ENCODE assay signal across 10 cellular contexts in genomic region chr12:57476993-57477709, GRCh38. TPM values are rescaled to one million over a fixed set of nuclear protein-coding genes. Genes with fewer than 3 reads are reported as not detected.
A peak's percentile ranks its signal among the peaks of the same experiment; 100 is the strongest.
DNase-seq lines count a peak whose midpoint lies in the region; ATAC-seq and TF ChIP-seq lines count a peak whose summit lies in the region.
"Had no signal": no experiment of that assay in that cellular context is flagged by ENCODE, and none has a peak within 500 bp of the region (broad histone marks: within the 10 kb centered on the region; RNA-seq: fewer than 3 reads in every experiment).

No MANE protein-coding gene starts in this region.

- peaks cover 100% of the 10 kb centered on the region for H3K27me3 Mint-ChIP-seq in nephron progenitor cell (ENCODE audit: low read depth, poor library complexity)

- H3K4me3 Mint-ChIP-seq in nephron progenitor cell, result peak overlapping the region; percentile 46

- TF ChIP-seq CTCF in HL-60 (IDR thresholded peaks at IDR 0.05; ENCODE audit: insufficient read depth, low read length), result no peak
- TF ChIP-seq CTCF in nephron progenitor cell (IDR thresholded peaks at IDR 0.05), result no peak

- DNase-seq in HL-60 (ENCODE audit: low read depth in 1 of 2, low spot score in 1 of 2) (no peak), nephron progenitor cell (no peak), NCI-H1930 (lab: John Stamatoyannopoulos, UW) (no peak), NCI-H146 treated with DMSO at 0.1 percent for 48 hours (lab: John Stamatoyannopoulos, UW; ENCODE audit: unreplicated experiment) (no peak), amniotic stem cell (lab: John Stamatoyannopoulos, UW) (no peak)
- no peak for DNase-seq in activated naive CD4-positive, alpha-beta T cell treated with anti-CD3 and anti-CD28 coated beads, Interleukin-2, amount 50 U/mL, for 72 hours (ENCODE audit: low spot score in 2 of 2)
- DNase-seq: NCI-H2029, trophoblast cell had no signal

- H3K9me3 Mint-ChIP-seq in activated naive CD4-positive, alpha-beta T cell treated with anti-CD3 and anti-CD28 coated beads, Interleukin-2, amount 50 U/mL, for 72 hours, result no peaks in the 10 kb centered on the region
- H3K9me3 Mint-ChIP-seq in nephron progenitor cell, result no peaks in the 10 kb centered on the region

- H3K4me3 ChIP-seq in HL-60 (replicated peaks; ENCODE audit: insufficient read depth, low read length), result peak overlapping the region; percentile 62

- ATAC-seq in activated naive CD4-positive, alpha-beta T cell treated with anti-CD3 and anti-CD28 coated beads, Interleukin-2, amount 50 U/mL, for 72 hours, result no peak

- peak overlapping the region; percentile 90 for H3K27ac ChIP-seq in HL-60 (replicated peaks)

- H3K27ac Mint-ChIP-seq in activated naive CD4-positive, alpha-beta T cell treated with anti-CD3 and anti-CD28 coated beads, Interleukin-2, amount 50 U/mL, for 72 hours, result peak overlapping the region; percentile 98
- no peak overlapping the region for H3K27ac Mint-ChIP-seq in nephron progenitor cell

- no peaks in the 10 kb centered on the region for H3K27me3 ChIP-seq in HL-60 (ENCODE audit: insufficient read depth, poor library complexity, severe bottlenecking)

- H3K36me3 Mint-ChIP-seq in activated naive CD4-positive, alpha-beta T cell treated with anti-CD3 and anti-CD28 coated beads, Interleukin-2, amount 50 U/mL, for 72 hours, result peaks cover 34 to 55% of the 10 kb centered on the region in 2 donors
- H3K36me3 Mint-ChIP-seq in nephron progenitor cell (ENCODE audit: low read depth), result no peaks in the 10 kb centered on the region

- H3K4me1 Mint-ChIP-seq in nephron progenitor cell, result peaks cover 46% of the 10 kb centered on the region

RNA-seq across cellular contexts. Expression of gene ARHGAP9, which starts 2.5 kb away (rescaled TPM):
- total RNA-seq in activated naive CD4-positive, alpha-beta T cell treated with anti-CD3 and anti-CD28 coated beads, Interleukin-2, amount 50 U/mL, for 72 hours, result 100 to 1,000 TPM; 151 to 195 TPM

RNA-seq across cellular contexts. Expression of gene MARS1, which starts 10.7 kb away (rescaled TPM):
- total RNA-seq in activated naive CD4-positive, alpha-beta T cell treated with anti-CD3 and anti-CD28 coated beads, Interleukin-2, amount 50 U/mL, for 72 hours, result 100 to 1,000 TPM; 267 to 292 TPM

RNA-seq across cellular contexts. Expression of gene GLI1, which starts 17.6 kb away (rescaled TPM):
- total RNA-seq in activated naive CD4-positive, alpha-beta T cell treated with anti-CD3 and anti-CD28 coated beads, Interleukin-2, amount 50 U/mL, for 72 hours, result under 1 TPM in 1 of 2 donors, not detected in 1; 0.49 TPM

RNA-seq across cellular contexts. Expression of gene INHBE, which starts 22.0 kb away (rescaled TPM):
- total RNA-seq in activated naive CD4-positive, alpha-beta T cell treated with anti-CD3 and anti-CD28 coated beads, Interleukin-2, amount 50 U/mL, for 72 hours, result under 1 TPM; 0.18 to 0.23 TPM
- total RNA-seq: endothelial cell of umbilical vein had no signal

RNA-seq across cellular contexts. Expression of gene INHBC, which starts 42.6 kb away (rescaled TPM):
- total RNA-seq in activated naive CD4-positive, alpha-beta T cell treated with anti-CD3 and anti-CD28 coated beads, Interleukin-2, amount 50 U/mL, for 72 hours, result not detected
- total RNA-seq: endothelial cell of umbilical vein, omental fat pad had no signal
